In genomic region chr4:128379860-128380259, GRCh38 we compare ENCODE assay signal across 8 cellular contexts.
DNase-seq lines count a peak whose midpoint lies in the region; ATAC-seq, FAIRE-seq and TF ChIP-seq lines count a peak whose summit lies in the region.

No MANE protein-coding gene starts in this region.

- no peak for ATAC-seq in activated CD8-positive, alpha-beta T cell treated with anti-CD3 and anti-CD28 coated beads for 36 hours
- ATAC-seq in HG02588 (IDR thresholded peaks at IDR 0.05; ENCODE audit: unreplicated experiment) (no peak), GM18498 (IDR thresholded peaks at IDR 0.05; ENCODE audit: unreplicated experiment) (no peak)

- POLR2A ChIA-PET in activated CD8-positive, alpha-beta T cell treated with anti-CD3 and anti-CD28 coated beads for 36 hours (lab: Charles Lee): no interaction called here

- no peak overlapping the region for H3K27ac Mint-ChIP-seq in activated CD8-positive, alpha-beta T cell treated with anti-CD3 and anti-CD28 coated beads for 36 hours

- TF ChIP-seq CTCF in GM13976 (IDR thresholded peaks at IDR 0.05; ENCODE audit: borderline replicate concordance, control extremely low read depth, extremely low read depth, insufficient read depth, missing control alignments): peak; percentile 42
- no peak for TF ChIP-seq CTCF in activated CD8-positive, alpha-beta T cell treated with anti-CD3 and anti-CD28 coated beads for 36 hours (IDR thresholded peaks at IDR 0.05)

- CTCF ChIA-PET in activated CD8-positive, alpha-beta T cell treated with anti-CD3 and anti-CD28 coated beads for 36 hours (lab: Charles Lee): no interaction called here

- DNase-seq in GM13976 (ENCODE audit: low spot score) (peak; percentile 36), HT1080 (ENCODE audit: low read depth) (peak; percentile 28), KG1 (lab: John Stamatoyannopoulos, UW) (no peak), GOT3 (lab: John Stamatoyannopoulos, UW) (no peak)
- peak; percentile 24 for DNase-seq in activated CD8-positive, alpha-beta T cell treated with anti-CD3 and anti-CD28 coated beads for 36 hours

- peak; percentile 66 for FAIRE-seq in islet of Langerhans (lab: Jason Lieb, UNC)

- H3K36me3 Mint-ChIP-seq in activated CD8-positive, alpha-beta T cell treated with anti-CD3 and anti-CD28 coated beads for 36 hours (ENCODE audit: low read depth): no peaks in the 10 kb centered on the region

- in situ Hi-C loops in GM13976 (cut with MboI; ENCODE audit: low sequenced_read_pairs, unreplicated experiment): no loop called here

- H3K9me3 Mint-ChIP-seq in activated CD8-positive, alpha-beta T cell treated with anti-CD3 and anti-CD28 coated beads for 36 hours: peaks cover 5% of the 10 kb centered on the region

- intact Hi-C loops in activated CD8-positive, alpha-beta T cell treated with anti-CD3 and anti-CD28 coated beads for 36 hours (cut with micrococcal nuclease): no loop called here

- no peaks in the 10 kb centered on the region for H3K27me3 Mint-ChIP-seq in activated CD8-positive, alpha-beta T cell treated with anti-CD3 and anti-CD28 coated beads for 36 hours

- no peak overlapping the region for H3K4me3 Mint-ChIP-seq in activated CD8-positive, alpha-beta T cell treated with anti-CD3 and anti-CD28 coated beads for 36 hours

- H3K4me1 Mint-ChIP-seq in activated CD8-positive, alpha-beta T cell treated with anti-CD3 and anti-CD28 coated beads for 36 hours (ENCODE audit: low read depth): no peaks in the 10 kb centered on the region

Comparison
In these comparisons a context has a peak if more than half of its experiments do, and no peak if none do; other contexts are left out.
1. DNase-seq: peak in GM13976 (single experiment), HT1080 (single experiment) and activated CD8-positive, alpha-beta T cell treated with anti-CD3 and anti-CD28 coated beads for 36 hours (single experiment); none in KG1 (single experiment) and GOT3 (single experiment).